In genomic region chr4:147480891-147481576, GRCh38 we compare ENCODE assay signal across 8 cellular contexts. TPM values are rescaled to one million over a fixed set of nuclear protein-coding genes. Genes with fewer than 3 reads are reported as not detected.
DNase-seq lines count a peak whose midpoint lies in the region; ATAC-seq, FAIRE-seq and TF ChIP-seq lines count a peak whose summit lies in the region.

TSS of gene EDNRA (plus strand) at chr4:147481097. CDS start at chr4:147485682, 4,585 bp downstream.

- no peaks in the 10 kb centered on the region for H3K9me3 ChIP-seq in astrocyte (ENCODE audit: insufficient read depth, low read depth, low read length)
- H3K9me3 ChIP-seq in iPS-15b (ENCODE audit: control insufficient read depth, insufficient read depth, low read length): no peaks in the 10 kb centered on the region
- no peaks in the 10 kb centered on the region for H3K9me3 ChIP-seq in skeletal muscle satellite cell (replicated peaks; ENCODE audit: low read length)

- peak within 1 kb of the TSS; percentile 45 for H3K4me3 ChIP-seq in H7 (ENCODE audit: insufficient read depth, low read depth, low read length)
- H3K4me3 ChIP-seq in astrocyte (ENCODE audit: insufficient read depth, low read depth, low read length): peak within 1 kb of the TSS; percentile 77
- peak within 1 kb of the TSS; percentile 71 for H3K4me3 ChIP-seq in iPS-15b (ENCODE audit: low read depth, low read length)
- peak within 1 kb of the TSS; percentile 73 for H3K4me3 ChIP-seq in skeletal muscle satellite cell (ENCODE audit: low read length)

- H3K36me3 ChIP-seq in H7 (replicated peaks; ENCODE audit: control insufficient read depth, insufficient read depth, low read length) (no peaks in the 10 kb centered on the region), astrocyte (ENCODE audit: insufficient read depth, low read length) (no peaks in the 10 kb centered on the region), iPS-15b (ENCODE audit: control insufficient read depth, insufficient read depth, low read length) (no peaks in the 10 kb centered on the region), skeletal muscle satellite cell (ENCODE audit: insufficient read depth, low read length) (no peaks in the 10 kb centered on the region)

- no peaks in the 10 kb centered on the region for H4K20me1 ChIP-seq in astrocyte (ENCODE audit: insufficient read depth, low read length)

- no peak for ATAC-seq in GM18870 (IDR thresholded peaks at IDR 0.05; ENCODE audit: unreplicated experiment)

- peaks cover 7% of the 10 kb centered on the region for H3K4me1 Mint-ChIP-seq in astrocyte (ENCODE audit: low read depth, unreplicated experiment)

- H3K36me3 Mint-ChIP-seq in astrocyte (ENCODE audit: low read depth, unreplicated experiment): no peaks in the 10 kb centered on the region

- peaks cover 9% of the 10 kb centered on the region for H3K27me3 Mint-ChIP-seq in astrocyte (ENCODE audit: low read depth, unreplicated experiment)

- peaks cover 25% of the 10 kb centered on the region for H3K4me1 ChIP-seq in astrocyte (ENCODE audit: insufficient read depth, low read length)
- H3K4me1 ChIP-seq in iPS-15b (ENCODE audit: control insufficient read depth, insufficient read depth, low read length): no peaks in the 10 kb centered on the region
- peaks cover 19% of the 10 kb centered on the region for H3K4me1 ChIP-seq in skeletal muscle satellite cell (ENCODE audit: control insufficient read depth, insufficient read depth, low read length)

- peak within 1 kb of the TSS; percentile 87 for H2AFZ ChIP-seq in astrocyte (ENCODE audit: low read depth, low read length)

- H3K27me3 ChIP-seq in H7 (ENCODE audit: control insufficient read depth, insufficient read depth, low read length) (peaks cover 27% of the 10 kb centered on the region), astrocyte (ENCODE audit: insufficient read depth, low read length) (no peaks in the 10 kb centered on the region), iPS-15b (ENCODE audit: control insufficient read depth, insufficient read depth, low read length) (peaks cover 32% of the 10 kb centered on the region), skeletal muscle satellite cell (ENCODE audit: control insufficient read depth, insufficient read depth, low read length) (no peaks in the 10 kb centered on the region)

- H3K9ac ChIP-seq in astrocyte (ENCODE audit: low read length): peak within 1 kb of the TSS; percentile 87
- peak within 1 kb of the TSS; percentile 66 for H3K9ac ChIP-seq in iPS-15b (ENCODE audit: low read depth, low read length)
- H3K9ac ChIP-seq in skeletal muscle satellite cell (ENCODE audit: low read depth, low read length): peak within 1 kb of the TSS; percentile 75

- TF ChIP-seq CTCF in astrocyte (IDR thresholded peaks at IDR 0.05; ENCODE audit: insufficient read depth, low read depth, low read length): no peak

- peak within 1 kb of the TSS; percentile 69 for H3K27ac ChIP-seq in astrocyte (ENCODE audit: low read depth, low read length)
- H3K27ac ChIP-seq in caudate nucleus (ENCODE audit: low read depth, low read length): no peak within 1 kb of the TSS

- H3K79me2 ChIP-seq in astrocyte (ENCODE audit: insufficient read depth, low read length): peaks cover 46% of the 10 kb centered on the region

- H3K4me2 ChIP-seq in astrocyte (ENCODE audit: low read length): peak within 1 kb of the TSS; percentile 85
- peak within 1 kb of the TSS; percentile 93 for H3K4me2 ChIP-seq in skeletal muscle satellite cell (ENCODE audit: low read length)

- H3K9me3 Mint-ChIP-seq in astrocyte (ENCODE audit: unreplicated experiment): peaks cover 2% of the 10 kb centered on the region

- peak within 1 kb of the TSS; percentile 6 for H3K27ac Mint-ChIP-seq in astrocyte (ENCODE audit: unreplicated experiment)

- DNase-seq in H7 (peak; percentile 70), astrocyte (ENCODE audit: low read depth) (peak; percentile 61), COLO829 (ENCODE audit: low spot score) (no peak), CD1c-positive myeloid dendritic cell (ENCODE audit: extremely low spot score) (no peak), caudate nucleus (lab: John Stamatoyannopoulos, UW) (no peak)

- H3K4me3 Mint-ChIP-seq in astrocyte (ENCODE audit: unreplicated experiment): peak within 1 kb of the TSS; percentile 90

- no peak for FAIRE-seq in astrocyte (lab: Jason Lieb, UNC)

RNA-seq across cellular contexts. Expression of gene EDNRA, which starts in this region (rescaled TPM):
- total RNA-seq in H7 (2014; rRNA removed; shearing (Covaris generic)): 1.1 and 1.4 TPM in 2 replicates
- 6.4 and 9.3 TPM in 2 replicates for total RNA-seq in astrocyte
- 1.3 and 1.8 TPM in 2 replicates for total RNA-seq in skeletal muscle satellite cell (2012; rRNA removed)

Comparison
In these comparisons a context has a peak if more than half of its experiments do, and no peak if none do; other contexts are left out.
1. DNase-seq: peak in H7 (single experiment) and astrocyte (single experiment); none in COLO829 (single experiment), CD1c-positive myeloid dendritic cell (single experiment) and caudate nucleus (0 of 61).
2. Peak in every context shown above with its lines, with median percentiles within 50 percentile points of each other: H3K4me3 ChIP-seq and H3K9ac ChIP-seq.